9 cellular contexts compared by ENCODE assay signal in the genomic region with DNA sequence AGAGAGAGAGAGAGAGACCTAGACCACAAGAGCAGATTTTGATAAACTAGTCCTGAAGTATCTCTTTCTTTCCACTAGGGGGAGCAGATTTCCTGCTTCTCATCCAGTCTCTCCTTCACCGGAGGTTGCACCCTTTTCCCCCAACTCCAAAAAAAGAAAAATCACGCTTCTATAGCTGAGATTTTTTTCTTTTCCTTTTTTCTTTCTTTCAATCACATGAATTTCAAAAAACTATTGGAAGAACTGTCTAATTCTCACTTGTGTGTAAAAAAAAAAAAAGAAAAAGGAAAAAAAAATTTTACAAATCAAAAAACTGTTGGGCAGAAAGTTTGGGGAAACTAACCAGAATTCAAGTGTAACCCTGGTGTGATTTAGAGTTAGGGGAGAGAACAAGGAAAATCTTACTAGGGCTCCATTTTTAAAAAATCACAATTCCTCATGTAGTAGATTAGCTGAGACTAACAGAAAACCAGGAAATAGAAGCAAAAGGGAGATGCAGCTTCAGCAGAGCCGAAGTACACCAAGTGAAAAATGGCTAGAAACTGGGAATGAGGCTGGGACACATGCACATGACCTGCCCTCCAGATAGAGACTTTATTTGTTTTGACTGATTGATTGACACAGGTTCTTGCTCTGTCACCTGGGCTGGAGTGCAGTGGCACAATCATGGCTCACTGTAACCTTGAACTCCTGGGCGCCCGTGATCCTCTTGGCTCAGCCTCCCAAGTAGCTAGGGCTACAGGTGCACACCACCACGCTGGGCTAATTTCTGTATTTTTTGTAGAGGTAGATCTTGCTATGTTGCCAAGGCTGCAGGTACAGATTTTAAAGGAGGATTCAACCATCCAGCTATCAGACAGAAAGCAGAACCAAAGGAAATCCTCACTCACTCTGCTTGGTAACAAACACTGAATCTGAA. TPM values are rescaled to one million over a fixed set of nuclear protein-coding genes. Genes with fewer than 3 reads are reported as not detected.
A peak's percentile ranks its signal among the peaks of the same experiment; 100 is the strongest.
DNase-seq lines count a peak whose midpoint lies in the region; ATAC-seq and TF ChIP-seq lines count a peak whose summit lies in the region.
"Had no signal": no experiment of that assay in that cellular context is flagged by ENCODE, and none has a peak within 500 bp of the region (broad histone marks: within the 10 kb centered on the region; RNA-seq: fewer than 3 reads in every experiment).

No MANE protein-coding gene starts in this region.

- peak; percentile 82 for TF ChIP-seq CTCF in HFFc6 (IDR thresholded peaks at IDR 0.05)
- peak; percentile 72 to 76 for TF ChIP-seq CTCF in brain (conservative IDR thresholded peaks at IDR 0.05)
- TF ChIP-seq CTCF in thyroid gland (IDR thresholded peaks at IDR 0.05), result peak in 5 of 6 experiments; percentile 41 to 69 (median 53)

- no peaks in the 10 kb centered on the region for H3K9me3 ChIP-seq in thyroid gland
- H3K9me3 ChIP-seq: SJCRH30 had no signal

- no peaks in the 10 kb centered on the region; the same call in 1 of the 2 replicates for H3K27me3 Mint-ChIP-seq in HFFc6 (ENCODE audit: insufficient read depth)
- H3K27me3 Mint-ChIP-seq in brain, result peaks cover 3% of the 10 kb centered on the region

- H3K27ac Mint-ChIP-seq in HFFc6, result peak overlapping the region; percentile 24; the same call in 1 of the 2 replicates
- no peak overlapping the region for H3K27ac Mint-ChIP-seq in brain

- H3K36me3 Mint-ChIP-seq in HFFc6 (ENCODE audit: low read depth) (peaks cover 14% of the 10 kb centered on the region), brain (peaks cover 3% of the 10 kb centered on the region)

- TF ChIP-seq POLR2A in thyroid gland (IDR thresholded peaks at IDR 0.05), result no peak

- H3K36me3 ChIP-seq in thyroid gland, result no peaks in the 10 kb centered on the region
- H3K36me3 ChIP-seq: SJCRH30 had no signal

- H3K4me3 ChIP-seq in thyroid gland (replicated peaks in 1 of 3), result no peak overlapping the region
- H3K4me3 ChIP-seq: SJCRH30 had no signal

- peak; percentile 58 for DNase-seq in DMS 273 (lab: John Stamatoyannopoulos, UW; ENCODE audit: unreplicated experiment)
- DNase-seq in HFFc6, result peak; percentile 82
- DNase-seq in NCI-H526 treated with DMSO at 0.1 percent for 48 hours (lab: John Stamatoyannopoulos, UW), result peak; percentile 88
- peak; percentile 72 for DNase-seq in inferior parietal cortex (ENCODE audit: extremely low spot score)
- no peak for DNase-seq in thyroid gland

- no peaks in the 10 kb centered on the region for H3K4me1 ChIP-seq in thyroid gland
- H3K4me1 ChIP-seq: SJCRH30 had no signal

- intact Hi-C loops in thyroid gland (cut with DNase I), result loop anchor here (5.0 kb wide), 1 partner anchor 169 kb away; no protein-coding TSS in a partner anchor

- H3K4me1 Mint-ChIP-seq in HFFc6 (ENCODE audit: low read depth), result peaks cover 26% of the 10 kb centered on the region
- H3K4me1 Mint-ChIP-seq in brain, result no peaks in the 10 kb centered on the region

- H3K9me3 Mint-ChIP-seq in HFFc6 (no peaks in the 10 kb centered on the region), brain (no peaks in the 10 kb centered on the region)

- ATAC-seq in GM19324 (IDR thresholded peaks at IDR 0.05; ENCODE audit: low FRiP score, unreplicated experiment) (no peak), HG03521 (IDR thresholded peaks at IDR 0.05; ENCODE audit: unreplicated experiment) (no peak)

- no peaks in the 10 kb centered on the region for H3K27me3 ChIP-seq in thyroid gland
- H3K27me3 ChIP-seq: SJCRH30 had no signal

- no peak overlapping the region for H3K27ac ChIP-seq in thyroid gland
- H3K27ac ChIP-seq: SJCRH30 had no signal

- WGBS in thyroid gland, 2 donors, result 60 to 62% methylated on average over 6 of the region's 6 CpGs

- H3K4me3 Mint-ChIP-seq in HFFc6 (no peak overlapping the region), brain (peak overlapping the region in 1 of 5 experiments; percentile 11)

RNA-seq across cellular contexts. Expression of a gene that starts 27.1 kb away (rescaled TPM):
- 100 to 1,000 TPM in 1 of 6 experiments, 10 to 100 TPM in 5; 81.8 to 105 (median 91.5) TPM for total RNA-seq in HFFc6 (2021; fragmentation: NEBNext Ultra II Directional; extraction: Animal tissue kit (Norgen Biotek cat#: 25700))
- polyA plus RNA-seq in brain (ENCODE audit: insufficient read depth, low read depth, low replicate concordance), result 68.0 TPM
- 100 to 1,000 TPM; 102 to 201 (median 174) TPM for total RNA-seq in thyroid gland

RNA-seq across cellular contexts. Expression of a gene that starts 27.2 kb away (rescaled TPM):
- total RNA-seq in HFFc6 (2021; fragmentation: NEBNext Ultra II Directional; extraction: Animal tissue kit (Norgen Biotek cat#: 25700)), result 10 to 100 TPM; 54.7 to 78.5 (median 64.2) TPM
- polyA plus RNA-seq in brain (ENCODE audit: insufficient read depth, low read depth, low replicate concordance), result 107 TPM
- total RNA-seq in thyroid gland, result 10 to 100 TPM; 11.8 to 55.8 (median 27.5) TPM

RNA-seq across cellular contexts. Expression of a gene that starts 39.7 kb away (rescaled TPM):
- total RNA-seq in HFFc6 (2021; fragmentation: NEBNext Ultra II Directional; extraction: Animal tissue kit (Norgen Biotek cat#: 25700)), result 10 to 100 TPM; 17.0 to 22.2 (median 19.8) TPM
- polyA plus RNA-seq in brain (ENCODE audit: insufficient read depth, low read depth, low replicate concordance), result 17.8 TPM
- total RNA-seq in thyroid gland, result 10 to 100 TPM; 13.2 to 20.8 (median 18.8) TPM

RNA-seq across cellular contexts. Expression of a gene that starts 40.0 kb away (rescaled TPM):
- total RNA-seq in HFFc6 (2021; fragmentation: NEBNext Ultra II Directional; extraction: Animal tissue kit (Norgen Biotek cat#: 25700)), result 1 to 10 TPM in 4 of 6 experiments, under 1 TPM in 2; 0.59 to 1.5 (median 1.1) TPM
- 2.5 TPM for polyA plus RNA-seq in brain (ENCODE audit: insufficient read depth, low read depth, low replicate concordance)
- total RNA-seq in thyroid gland, result 10 to 100 TPM in 3 of 4 donors, 1 to 10 TPM in 1; 6.4 to 12.8 (median 11.1) TPM

RNA-seq across cellular contexts. Expression of a gene that starts 50.1 kb away (rescaled TPM):
- 1 to 10 TPM in 4 of 6 experiments, under 1 TPM in 2; 0.83 to 1.5 (median 1.2) TPM for total RNA-seq in HFFc6 (2021; fragmentation: NEBNext Ultra II Directional; extraction: Animal tissue kit (Norgen Biotek cat#: 25700))
- 1.8 TPM for polyA plus RNA-seq in brain (ENCODE audit: insufficient read depth, low read depth, low replicate concordance)
- 10 to 100 TPM in 2 of 4 donors, 1 to 10 TPM in 2; 5.8 to 18.3 (median 9.3) TPM for total RNA-seq in thyroid gland

Comparison
In these comparisons a context has a peak if more than half of its experiments do, and no peak if none do; other contexts are left out.
1. DNase-seq: peak in DMS 273 (single experiment), HFFc6 (single experiment), NCI-H526 treated with DMSO at 0.1 percent for 48 hours (single experiment) and inferior parietal cortex (single experiment); none in thyroid gland (0 of 2).
2. Peak in every context shown above with its lines, with median percentiles within 50 percentile points of each other: CTCF ChIP-seq.